In the genomic region with DNA sequence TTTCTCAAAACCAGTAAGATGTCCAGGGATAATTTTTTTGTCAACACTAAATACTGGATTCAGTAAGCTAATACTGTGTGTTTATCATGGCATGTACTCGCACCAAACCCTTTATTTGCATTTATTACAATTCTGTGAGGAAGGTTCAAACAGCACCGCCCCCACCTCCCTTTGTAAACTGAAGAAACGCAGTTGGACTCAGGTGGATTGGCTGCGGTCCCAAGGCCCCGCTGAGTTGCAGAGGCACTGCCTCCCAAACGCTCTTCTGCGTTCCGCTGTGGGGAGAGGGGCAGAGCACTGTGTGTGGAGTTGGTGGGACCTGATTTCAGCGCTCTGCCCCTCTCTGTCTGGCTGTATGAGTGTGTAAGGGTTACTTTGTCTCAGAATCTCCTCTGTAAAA, we compare ENCODE assay signal across 9 cellular contexts. TPM values are rescaled to one million over a fixed set of nuclear protein-coding genes. Genes with fewer than 3 reads are reported as not detected.
A peak's percentile ranks its signal among the peaks of the same experiment; 100 is the strongest.
DNase-seq lines count a peak whose midpoint lies in the region; ATAC-seq, FAIRE-seq and TF ChIP-seq lines count a peak whose summit lies in the region.
"Had no signal": no experiment of that assay in that cellular context is flagged by ENCODE, and none has a peak within 500 bp of the region (broad histone marks: within the 10 kb centered on the region; RNA-seq: fewer than 3 reads in every experiment).

No MANE protein-coding gene starts in this region.

- peaks cover 5% of the 10 kb centered on the region for H3K79me2 ChIP-seq in trophoblast cell (ENCODE audit: control insufficient read depth, insufficient read depth, low read length, poor library complexity)

- no peak overlapping the region for H2BK120ac ChIP-seq in trophoblast cell (ENCODE audit: insufficient read depth, low read length, poor library complexity)

- peaks cover 42% of the 10 kb centered on the region for H3K4me1 Mint-ChIP-seq in brain

- peak overlapping the region; percentile 73 to 83 (median 81) for H3K4me3 Mint-ChIP-seq in brain

- peaks cover 36% of the 10 kb centered on the region for H3K36me3 Mint-ChIP-seq in brain

- H3K23ac ChIP-seq in trophoblast cell (ENCODE audit: low read length): no peak overlapping the region

- H2AFZ ChIP-seq in trophoblast cell (ENCODE audit: insufficient read depth, low read length, poor library complexity): no peak overlapping the region

- peaks cover 33% of the 10 kb centered on the region for H3K36me3 ChIP-seq in skeletal muscle satellite cell (ENCODE audit: insufficient read depth, low read length)
- H3K36me3 ChIP-seq in trophoblast cell (ENCODE audit: control insufficient read depth in 1 of 2, insufficient read depth in 2 of 2, low read length in 2 of 2): peaks cover 22 to 41% of the 10 kb centered on the region in 2 experiments

- no CpG with 5 or more reads among the region's 9 CpGs for WGBS in trophoblast cell (ENCODE audit: extremely low coverage, insufficient coverage, insufficient read length)

- H3K4me1 ChIP-seq in skeletal muscle satellite cell (ENCODE audit: control insufficient read depth, insufficient read depth, low read length) (peaks cover 45% of the 10 kb centered on the region), trophoblast cell (ENCODE audit: control insufficient read depth in 1 of 2, insufficient read depth in 2 of 2, low read length in 2 of 2) (peaks cover 8 to 9% of the 10 kb centered on the region in 2 experiments)

- no peaks in the 10 kb centered on the region for H3K9me3 Mint-ChIP-seq in brain

- no peak overlapping the region for H4K12ac ChIP-seq in trophoblast cell (ENCODE audit: low read depth, low read length)

- H3K27me3 Mint-ChIP-seq in brain: peaks cover 7% of the 10 kb centered on the region

- TF ChIP-seq CTCF in brain (conservative IDR thresholded peaks at IDR 0.05): no peak

- no peaks in the 10 kb centered on the region for H3K27me3 ChIP-seq in skeletal muscle satellite cell (ENCODE audit: control insufficient read depth, insufficient read depth, low read length)
- H3K27me3 ChIP-seq in trophoblast cell (ENCODE audit: insufficient read depth, low read length): no peaks in the 10 kb centered on the region

- DNase-seq in SHP77 (lab: John Stamatoyannopoulos, UW) (peak; percentile 8 to 22), SHP77 treated with DMSO at 0.1 percent for 48 hours (lab: John Stamatoyannopoulos, UW) (no peak), NCI-H2171 (lab: John Stamatoyannopoulos, UW) (peak; percentile 29), RCC 7860 (ENCODE audit: low spot score) (no peak), trophoblast cell (no peak)

- H3K9me3 ChIP-seq in skeletal muscle satellite cell (replicated peaks; ENCODE audit: low read length): no peaks in the 10 kb centered on the region
- H3K9me3 ChIP-seq in trophoblast cell (ENCODE audit: insufficient read depth, low read depth, low read length): peaks cover 2% of the 10 kb centered on the region
- H3K9me3 ChIP-seq: psoas muscle had no signal

- H2BK5ac ChIP-seq in trophoblast cell (ENCODE audit: low read depth, low read length, poor library complexity): no peak overlapping the region

- H3K79me1 ChIP-seq in trophoblast cell (ENCODE audit: low read length): peaks cover 7% of the 10 kb centered on the region

- no peak overlapping the region for H3K27ac ChIP-seq in trophoblast cell (ENCODE audit: low read depth, low read length)

- H3K14ac ChIP-seq in trophoblast cell (ENCODE audit: low read length): no peak overlapping the region

- H3K4ac ChIP-seq in trophoblast cell (ENCODE audit: low read depth, low read length): no peak overlapping the region

- no peak overlapping the region for H2AK5ac ChIP-seq in trophoblast cell (ENCODE audit: low read length)

- ATAC-seq in GM21619 (IDR thresholded peaks at IDR 0.05; ENCODE audit: unreplicated experiment): no peak

- no peak overlapping the region for H4K8ac ChIP-seq in trophoblast cell (ENCODE audit: low read depth, low read length)

- H3K4me3 ChIP-seq in skeletal muscle satellite cell (ENCODE audit: low read length): peak overlapping the region; percentile 87
- no peak overlapping the region for H3K4me3 ChIP-seq in trophoblast cell (ENCODE audit: low read depth, low read length)

- H4K91ac ChIP-seq in trophoblast cell (ENCODE audit: low read depth, low read length): no peak overlapping the region

- H3K9ac ChIP-seq in skeletal muscle satellite cell (ENCODE audit: low read depth, low read length) (peak overlapping the region; percentile 96), trophoblast cell (ENCODE audit: low read length) (no peak overlapping the region)

- peak overlapping the region; percentile 53 to 78 (median 54) for H3K27ac Mint-ChIP-seq in brain

- no peak overlapping the region for H3K18ac ChIP-seq in trophoblast cell (ENCODE audit: low read length)

- no peak for FAIRE-seq in RCC 7860 (lab: Jason Lieb, UNC)

- peak overlapping the region; percentile 96 for H3K4me2 ChIP-seq in skeletal muscle satellite cell (ENCODE audit: low read length)
- H3K4me2 ChIP-seq in trophoblast cell (ENCODE audit: low read length): no peak overlapping the region

- no peak overlapping the region for H2BK12ac ChIP-seq in trophoblast cell (ENCODE audit: low read length)

RNA-seq across cellular contexts. Expression of a gene that starts 1.2 kb away (rescaled TPM):
- polyA plus RNA-seq in brain (ENCODE audit: insufficient read depth, low read depth, low replicate concordance): 13.5 TPM
- 12.9 and 13.5 TPM in 2 replicates for total RNA-seq in skeletal muscle satellite cell (2012; rRNA removed)
- 6.2 and 6.6 TPM in 2 replicates for polyA plus RNA-seq in trophoblast cell (2013)

RNA-seq across cellular contexts. Expression of a gene that starts 20.8 kb away (rescaled TPM):
- polyA plus RNA-seq in brain (ENCODE audit: insufficient read depth, low read depth, low replicate concordance): 85.1 TPM
- 55.3 and 57.0 TPM in 2 replicates for total RNA-seq in skeletal muscle satellite cell (2012; rRNA removed)
- 32.0 and 33.0 TPM in 2 replicates for polyA plus RNA-seq in trophoblast cell (2013)

RNA-seq across cellular contexts. Expression of a gene that starts 23.6 kb away (rescaled TPM):
- polyA plus RNA-seq in brain (ENCODE audit: insufficient read depth, low read depth, low replicate concordance): 19.8 TPM
- 14.2 and 15.2 TPM in 2 replicates for total RNA-seq in skeletal muscle satellite cell (2012; rRNA removed)
- 6.9 and 7.4 TPM in 2 replicates for polyA plus RNA-seq in trophoblast cell (2013)

RNA-seq across cellular contexts. Expression of a gene that starts 38.4 kb away (rescaled TPM):
- polyA plus RNA-seq in brain (ENCODE audit: insufficient read depth, low read depth, low replicate concordance): 178 TPM
- total RNA-seq in skeletal muscle satellite cell (2012; rRNA removed): 73.3 and 102 TPM in 2 replicates
- 123 and 132 TPM in 2 replicates for polyA plus RNA-seq in trophoblast cell (2013)

RNA-seq across cellular contexts. Expression of a gene that starts 52.8 kb away (rescaled TPM):
- polyA plus RNA-seq in brain (ENCODE audit: insufficient read depth, low read depth, low replicate concordance): 58.2 TPM
- total RNA-seq in skeletal muscle satellite cell (2012; rRNA removed): 3.8 and 6.8 TPM in 2 replicates
- 21.0 and 22.3 TPM in 2 replicates for polyA plus RNA-seq in trophoblast cell (2013)

Comparison
In these comparisons a context has a peak if more than half of its experiments do, and no peak if none do; other contexts are left out.
1. DNase-seq: peak in SHP77 (2 of 2) and NCI-H2171 (single experiment); none in SHP77 treated with DMSO at 0.1 percent for 48 hours (single experiment), RCC 7860 (single experiment) and trophoblast cell (0 of 2).